18 cellular contexts compared by ENCODE assay signal in genomic region chr20:37422791-37423286, GRCh38.
"Had no signal": no experiment of that assay in that cellular context is flagged by ENCODE, and none has a peak within 500 bp of the region (broad histone marks: within the 10 kb centered on the region; RNA-seq: fewer than 3 reads in every experiment).

No MANE protein-coding gene starts in this region.

- FAIRE-seq: endometrium had no signal

- H3K4me3 ChIP-seq: esophagus squamous epithelium, gastroesophageal sphincter, prostate gland, testis, tibial nerve, upper lobe of right lung had no signal

- H3K27ac ChIP-seq: epithelial cell of prostate, esophagus squamous epithelium, gastroesophageal sphincter, parathyroid adenoma, prostate gland, testis, tibial nerve, upper lobe of right lung had no signal

- H3K9ac ChIP-seq: parathyroid adenoma had no signal

- H3K9me3 ChIP-seq: esophagus squamous epithelium, gastroesophageal sphincter, prostate gland, testis, tibial nerve, upper lobe of right lung had no signal

- H3K4me1 ChIP-seq: esophagus squamous epithelium, gastroesophageal sphincter, parathyroid adenoma, prostate gland, testis, upper lobe of right lung had no signal

- DNase-seq: central memory CD4-positive, alpha-beta T cell; cortex of kidney; effector memory CD4-positive, alpha-beta T cell; esophagus squamous epithelium; foreskin fibroblast; glutamatergic neuron; mesendoderm; naive thymus-derived CD4-positive, alpha-beta T cell; stimulated activated CD4-positive, alpha-beta T cell treated with anti-CD3 and anti-CD28 coated beads, Interleukin-4, amount 100 ng/mL, for 1 hour; stimulated activated CD8-positive, alpha-beta memory T cell treated with anti-CD3 and anti-CD28 coated beads, Interleukin-4, amount 100 ng/mL, for 48 hours; testis; upper lobe of right lung had no signal

- H3K36me3 ChIP-seq: esophagus squamous epithelium, gastroesophageal sphincter, prostate gland, tibial nerve, upper lobe of right lung had no signal

- H3K27me3 ChIP-seq: testis had no signal

- H2AFZ ChIP-seq: parathyroid adenoma had no signal
